Comparison of ENCODE assay signal across 9 cellular contexts in genomic region chr7:112556633-112557032, GRCh38.
DNase-seq lines count a peak whose midpoint lies in the region; ATAC-seq lines count a peak whose summit lies in the region.
"Had no signal": no experiment of that assay in that cellular context is flagged by ENCODE, and none has a peak within 500 bp of the region (broad histone marks: within the 10 kb centered on the region; RNA-seq: fewer than 3 reads in every experiment).

No MANE protein-coding gene starts in this region.

- peak; percentile 48 for DNase-seq in ELR (ENCODE audit: low read depth)
- DNase-seq in RPMI7951 (ENCODE audit: low read depth): peak; percentile 15
- DNase-seq in AG20443 (ENCODE audit: low spot score): no peak
- no peak for DNase-seq in midbrain (lab: John Stamatoyannopoulos, UW)
- no peak for DNase-seq in NCI-H1105 treated with DMSO at 0.1 percent for 48 hours (lab: John Stamatoyannopoulos, UW)
- DNase-seq in NCI-H510A (lab: John Stamatoyannopoulos, UW): no peak
- DNase-seq: effector CD8-positive, alpha-beta T cell had no signal

- ATAC-seq in GM19395 (IDR thresholded peaks at IDR 0.05; ENCODE audit: unreplicated experiment) (peak; percentile 96), HG03066 (IDR thresholded peaks at IDR 0.05; ENCODE audit: low read depth, unreplicated experiment) (peak; percentile 93)

Comparison
In these comparisons a context has a peak if more than half of its experiments do, and no peak if none do; other contexts are left out.
1. DNase-seq: peak in ELR (single experiment) and RPMI7951 (single experiment); none in AG20443 (single experiment), midbrain (single experiment), NCI-H1105 treated with DMSO at 0.1 percent for 48 hours (single experiment) and NCI-H510A (single experiment).